Comparison of ENCODE assay signal across 8 cellular contexts in genomic region chr19:35745328-35746086, GRCh38. TPM values are rescaled to one million over a fixed set of nuclear protein-coding genes. Genes with fewer than 3 reads are reported as not detected.
DNase-seq lines count a peak whose midpoint lies in the region; ATAC-seq and TF ChIP-seq lines count a peak whose summit lies in the region.

PSENEN (plus strand) TSS chr19:35745651; CDS start chr19:35745931, 280 bp downstream.
U2AF1L4 (minus strand) TSS chr19:35745418; CDS start chr19:35745391, 27 bp downstream.

- no peaks in the 10 kb centered on the region for H3K27me3 Mint-ChIP-seq in stimulated activated naive CD8-positive, alpha-beta T cell treated with anti-CD3 and anti-CD28 coated beads, Interleukin-15, amount 100 ng/mL, for 72 hours

- H3K9ac ChIP-seq in ES-I3 (ENCODE audit: low read depth, low read length) (peak within 1 kb of the TSS; percentile 96), neural cell (ENCODE audit: low read length) (peak within 1 kb of the TSS; percentile 94)

- H3K9me3 ChIP-seq in ES-I3 (ENCODE audit: control insufficient read depth, insufficient read depth, low read length) (peaks cover 3% of the 10 kb centered on the region; the same call in 1 of the 2 replicates), HEK293 (ENCODE audit: control insufficient read depth, insufficient read depth, low read depth, low read length) (no peaks in the 10 kb centered on the region; the same call in none of the 2 replicates), SJSA1 (replicated peaks) (no peaks in the 10 kb centered on the region), neural cell (ENCODE audit: low read length) (no peaks in the 10 kb centered on the region)

- H3K9me3 Mint-ChIP-seq in stimulated activated naive CD8-positive, alpha-beta T cell treated with anti-CD3 and anti-CD28 coated beads, Interleukin-15, amount 100 ng/mL, for 72 hours = no peaks in the 10 kb centered on the region

- no peak for TF ChIP-seq EP300 in neural cell (conservative IDR thresholded peaks at IDR 0.05; ENCODE audit: poor library complexity, severe bottlenecking)

- no peaks in the 10 kb centered on the region for H3F3A ChIP-seq in neural cell (ENCODE audit: insufficient read depth, low read length, poor library complexity, severe bottlenecking)

- H3K27me3 ChIP-seq in SJSA1 (replicated peaks) (no peaks in the 10 kb centered on the region), neural cell (ENCODE audit: insufficient read depth, low read depth, low read length) (no peaks in the 10 kb centered on the region)

- no peaks in the 10 kb centered on the region for H3K9me2 ChIP-seq in neural cell (ENCODE audit: insufficient read depth, low read length)

- CTCF ChIA-PET in HEK293 (lab: Yijun Ruan, JAX) = interaction anchor here (0.8 to 4.9 kb wide), 9 partner anchors 9 to 235 kb away, joined by 3 to 37 read pairs (median 4); no protein-coding TSS in a partner anchor

- H3K27ac Mint-ChIP-seq in stimulated activated naive CD8-positive, alpha-beta T cell treated with anti-CD3 and anti-CD28 coated beads, Interleukin-15, amount 100 ng/mL, for 72 hours = peak within 1 kb of the TSS; percentile 99 to 100

- peak; percentile 64 for ATAC-seq in stimulated activated naive CD8-positive, alpha-beta T cell treated with anti-CD3 and anti-CD28 coated beads, Interleukin-15, amount 100 ng/mL, for 72 hours

- H3K4me3 Mint-ChIP-seq in stimulated activated naive CD8-positive, alpha-beta T cell treated with anti-CD3 and anti-CD28 coated beads, Interleukin-15, amount 100 ng/mL, for 72 hours = peak within 1 kb of the TSS; percentile 97 to 100

- peak within 1 kb of the TSS; percentile 95 for H3K27ac ChIP-seq in HEK293 (ENCODE audit: extremely low read depth, low read depth, low read length)
- peak within 1 kb of the TSS; percentile 95 for H3K27ac ChIP-seq in SJSA1
- peak within 1 kb of the TSS; percentile 98 for H3K27ac ChIP-seq in neural cell (ENCODE audit: low read length)

- H2AFZ ChIP-seq in neural cell (ENCODE audit: low read depth, low read length) = peak within 1 kb of the TSS; percentile 71

- DNase-seq in MV-4-11 (lab: John Stamatoyannopoulos, UW) (peak; percentile 100), SJSA1 (ENCODE audit: low read depth in 1 of 2, low spot score in 2 of 2) (peak; percentile 96 to 98), foreskin fibroblast (peak; percentile 99 to 100)
- DNase-seq in activated gamma-delta T cell treated with anti-CD3 and anti-CD28 coated beads, Interleukin-2, amount 50 U/mL, for 16 hours (ENCODE audit: low read depth) = peak; percentile 93
- DNase-seq in stimulated activated naive CD8-positive, alpha-beta T cell treated with anti-CD3 and anti-CD28 coated beads, Interleukin-15, amount 100 ng/mL, for 72 hours = peak; percentile 95 to 98

- H3K36me3 ChIP-seq in ES-I3 (ENCODE audit: insufficient read depth, low read length) (no peaks in the 10 kb centered on the region), HEK293 (ENCODE audit: control insufficient read depth in 2 of 2, insufficient read depth in 1 of 2, low read length in 2 of 2) (peaks cover 13 to 42% of the 10 kb centered on the region in 2 experiments), SJSA1 (no peaks in the 10 kb centered on the region), neural cell (ENCODE audit: insufficient read depth, low read length) (no peaks in the 10 kb centered on the region)

- no peak for TF ChIP-seq RAD21 in neural cell (conservative IDR thresholded peaks at IDR 0.05)

- H3K4me1 ChIP-seq in ES-I3 (ENCODE audit: insufficient read depth, low read length) (0 out of 2 replicates have a peak, but pooled peaks cover 3% of the 10 kb centered on the region), HEK293 (ENCODE audit: control insufficient read depth, insufficient read depth, low read length) (peaks cover 37% of the 10 kb centered on the region), SJSA1 (replicated peaks) (peaks cover 17% of the 10 kb centered on the region)

- H3K79me2 ChIP-seq in neural cell (replicated peaks; ENCODE audit: insufficient read depth, low read length) = peaks cover 22% of the 10 kb centered on the region

- no peaks in the 10 kb centered on the region for H4K20me1 ChIP-seq in neural cell (ENCODE audit: insufficient read depth)

- TF ChIP-seq CTCF in HEK293 (tag by site-specific recombination; IDR thresholded peaks at IDR 0.05) (no peak; the same call in 1 of the 2 replicates), foreskin fibroblast (IDR thresholded peaks at IDR 0.05; ENCODE audit: low read depth, low read length) (no peak), neural cell (IDR thresholded peaks at IDR 0.05; ENCODE audit: poor library complexity, severe bottlenecking) (no peak)

- H3K4me3 ChIP-seq in HEK293 (ENCODE audit: low read depth, low read length) (peak within 1 kb of the TSS; percentile 65), SJSA1 (peak within 1 kb of the TSS; percentile 54), foreskin fibroblast (ENCODE audit: low read depth in 1 of 2, low read length in 2 of 2) (peak within 1 kb of the TSS; percentile 78 to 96), neural cell (ENCODE audit: low read length) (peak within 1 kb of the TSS; percentile 94)

- POLR2A ChIA-PET in HEK293 (lab: Yijun Ruan, JAX) = interaction anchor here (0.6 to 2.9 kb wide), 30 partner anchors 8 to 479 kb away, joined by 3 to 34 read pairs (median 5); partner anchors contain the start of genes ALKBH6, COX6B1, HAUS5 and HSPB6

- peaks cover 70% of the 10 kb centered on the region for H3K4me1 Mint-ChIP-seq in stimulated activated naive CD8-positive, alpha-beta T cell treated with anti-CD3 and anti-CD28 coated beads, Interleukin-15, amount 100 ng/mL, for 72 hours

- peak within 1 kb of the TSS; percentile 91 for H3K4me2 ChIP-seq in neural cell (ENCODE audit: low read length)

TF ChIP-seq in HEK293, 187 proteins besides CTCF, POLR2A, EP300 and RAD21 (continues in another document):
- TF ChIP-seq YY2 (tag by site-specific recombination; IDR thresholded peaks at IDR 0.05) (peak; percentile 82), GLIS2 (tag by site-specific recombination; IDR thresholded peaks at IDR 0.05) (peak; percentile 88), ZNF660 (tag by site-specific recombination; IDR thresholded peaks at IDR 0.05) (peak; percentile 37; the same call in 1 of the 2 replicates), ZBTB17 (tag by site-specific recombination; IDR thresholded peaks at IDR 0.05) (peak; percentile 89; the same call in 1 of the 2 replicates), ZNF416 (tag by site-specific recombination; IDR thresholded peaks at IDR 0.05) (no peak), ZNF610 (tag by site-specific recombination; IDR thresholded peaks at IDR 0.05; ENCODE audit: borderline replicate concordance) (no peak), ZXDB (tag by site-specific recombination; IDR thresholded peaks at IDR 0.05) (peak; percentile 65), ATF2 (tag by site-specific recombination; IDR thresholded peaks at IDR 0.05; ENCODE audit: low read depth) (peak; percentile 92), KLF10 (tag by site-specific recombination; IDR thresholded peaks at IDR 0.05) (no peak)

TF ChIP-seq in neural cell, 6 proteins besides CTCF, POLR2A, EP300 and RAD21:
- TF ChIP-seq EZH2 (IDR thresholded peaks at IDR 0.05; ENCODE audit: borderline replicate concordance, insufficient read depth, low read length, poor library complexity, severe bottlenecking) (no peak), MXI1 (conservative IDR thresholded peaks at IDR 0.05; ENCODE audit: poor library complexity, severe bottlenecking) (peak; percentile 3), POLR2AphosphoS5 (IDR thresholded peaks at IDR 0.05) (peak; percentile 82)

RNA-seq across cellular contexts. Expression of gene PSENEN, which starts in this region (rescaled TPM):
- 16.6 and 28.7 TPM in 2 replicates for total RNA-seq in SJSA1 (2014; rRNA removed; shearing (Covaris generic))
- polyA plus RNA-seq in neural cell = 46.2 and 46.7 TPM in 2 replicates
- 18.0 and 22.3 TPM in 2 replicates for polyA minus RNA-seq in neural cell

RNA-seq across cellular contexts. Expression of gene U2AF1L4, which starts in this region (rescaled TPM):
- total RNA-seq in SJSA1 (2014; rRNA removed; shearing (Covaris generic)) = 4.8 and 17.6 TPM in 2 replicates
- 54.7 and 57.0 TPM in 2 replicates for polyA plus RNA-seq in neural cell
- polyA minus RNA-seq in neural cell = 13.0 and 16.3 TPM in 2 replicates

Comparison
In these comparisons a context has a peak if more than half of its experiments do, and no peak if none do; other contexts are left out.
1. Peak in every context shown above with its lines: DNase-seq, ATAC-seq, H3K4me3 ChIP-seq and H3K27ac ChIP-seq.